Comparison of ENCODE assay signal across 8 cellular contexts in the genomic region with DNA sequence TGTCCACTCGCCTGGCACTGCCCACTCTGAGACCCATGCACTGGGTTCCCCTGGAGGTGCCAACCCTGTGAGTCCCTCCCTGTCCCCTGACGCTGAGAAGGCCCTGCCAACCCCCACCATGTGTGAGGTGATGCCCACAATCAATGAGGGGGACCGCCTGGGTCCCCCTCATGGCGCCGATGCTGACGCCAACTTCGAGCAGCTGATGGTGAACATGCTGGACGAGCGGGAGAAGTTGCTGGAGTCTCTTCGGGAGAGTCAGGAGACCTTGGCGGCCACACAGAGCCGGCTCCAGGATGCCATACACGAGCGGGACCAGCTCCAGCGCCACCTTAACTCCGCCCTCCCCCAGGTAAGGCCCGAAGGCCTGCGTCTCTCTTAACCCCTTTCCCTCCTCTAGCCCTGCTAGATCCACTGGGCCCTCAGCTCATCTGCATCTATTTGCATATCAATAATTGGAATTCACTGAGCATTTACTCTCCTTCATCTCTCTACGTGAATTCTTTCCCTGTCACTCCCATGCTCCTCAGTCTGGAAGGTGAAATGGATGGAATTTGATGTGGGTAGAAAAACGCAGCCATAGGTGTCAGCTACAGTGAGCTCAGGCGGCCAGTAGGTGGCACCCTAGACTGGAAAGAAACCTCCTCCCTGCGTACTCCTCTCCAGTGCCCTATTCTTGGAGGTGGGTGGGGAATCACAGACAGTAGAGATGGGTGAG. TPM values are rescaled to one million over a fixed set of nuclear protein-coding genes. Genes with fewer than 3 reads are reported as not detected.
DNase-seq lines count a peak whose midpoint lies in the region; ATAC-seq and TF ChIP-seq lines count a peak whose summit lies in the region.

No MANE protein-coding gene starts in this region.

- TF ChIP-seq CTCF in OCI-LY7 (conservative IDR thresholded peaks at IDR 0.05; ENCODE audit: low read length) (peak; percentile 98), fibroblast of lung (conservative IDR thresholded peaks at IDR 0.05 in 1 of 2, IDR thresholded peaks at IDR 0.05 in 1 of 2; ENCODE audit: low read depth in 1 of 2, low read length in 2 of 2) (peak; percentile 86 to 92), nephron (IDR thresholded peaks at IDR 0.05; ENCODE audit: unreplicated experiment in 3 of 3) (peak; percentile 90 to 94 (median 93))

- POLR2A ChIA-PET in OCI-LY7 (lab: Charles Lee), result no interaction called here

- H3K4me3 ChIP-seq in OCI-LY7 (ENCODE audit: low read depth, low read length, poor library complexity, severe bottlenecking) (no peak overlapping the region), fibroblast of lung (replicated peaks in 1 of 4; ENCODE audit: control extremely low read depth in 1 of 4, insufficient read depth in 1 of 4, low read depth in 3 of 4, low read length in 4 of 4) (no peak overlapping the region)

- peaks cover 5% of the 10 kb centered on the region for H3K36me3 Mint-ChIP-seq in nephron (ENCODE audit: low read depth)

- peak overlapping the region; percentile 44 to 74 (median 72) for H3K27ac Mint-ChIP-seq in nephron
- H3K27ac Mint-ChIP-seq in stimulated activated naive CD8-positive, alpha-beta T cell treated with anti-CD3 and anti-CD28 coated beads, Interleukin-15, amount 100 ng/mL, for 72 hours, result no peak overlapping the region

- peak overlapping the region in 2 of 3 experiments; percentile 13 to 37 for H3K4me3 Mint-ChIP-seq in nephron
- no peak overlapping the region for H3K4me3 Mint-ChIP-seq in stimulated activated naive CD8-positive, alpha-beta T cell treated with anti-CD3 and anti-CD28 coated beads, Interleukin-15, amount 100 ng/mL, for 72 hours

- intact Hi-C loops in OCI-LY7 (cut with micrococcal nuclease; ENCODE audit: unreplicated experiment), result loop anchor here (1.0 to 2.0 kb wide), 3 partner anchors 134 to 230 kb away; no protein-coding TSS in a partner anchor

- no peaks in the 10 kb centered on the region for H3K36me3 ChIP-seq in OCI-LY7 (ENCODE audit: insufficient read depth, low read length)
- no peaks in the 10 kb centered on the region for H3K36me3 ChIP-seq in fibroblast of lung (ENCODE audit: control insufficient read depth, insufficient read depth, low read length)

- peak; percentile 84 for ATAC-seq in stimulated activated naive CD8-positive, alpha-beta T cell treated with anti-CD3 and anti-CD28 coated beads, Interleukin-15, amount 100 ng/mL, for 72 hours
- no peak for ATAC-seq in HG03135 (IDR thresholded peaks at IDR 0.05; ENCODE audit: unreplicated experiment)

- DNase-seq in DMS79 treated with DMSO at 0.1 percent for 48 hours (lab: John Stamatoyannopoulos, UW), result peak; percentile 45
- peak in 47 of 76 experiments; percentile 9 to 68 (median 35) for DNase-seq in HUDEP-2 (lab: John Stamatoyannopoulos, UW; ENCODE audit: unreplicated experiment in 76 of 76)
- DNase-seq in OCI-LY7 (ENCODE audit: low spot score), result peak; percentile 67
- peak; percentile 45 for DNase-seq in activated T-cell treated with anti-CD3 and anti-CD28 coated beads for 48 hours (ENCODE audit: low read depth)
- DNase-seq in fibroblast of lung (ENCODE audit: low read depth in 2 of 2), result peak; percentile 48 to 67
- DNase-seq in stimulated activated naive CD8-positive, alpha-beta T cell treated with anti-CD3 and anti-CD28 coated beads, Interleukin-15, amount 100 ng/mL, for 72 hours, result peak; percentile 55 to 57

- H3K27ac ChIP-seq in OCI-LY7 (ENCODE audit: low read depth, low read length, poor library complexity, severe bottlenecking) (no peak overlapping the region), fibroblast of lung (ENCODE audit: insufficient read depth, low read length) (no peak overlapping the region)

- no TSS peak for BruUV-seq in OCI-LY7 (replicated peaks; lab: Mats Ljungman, UMichigan)

- CTCF ChIA-PET in OCI-LY7 (lab: Charles Lee; ENCODE audit: unreplicated experiment), result interaction anchor here (1.1 to 2.2 kb wide), 3 partner anchors 18 to 178 kb away, joined by 4 to 9 read pairs (median 4); no protein-coding TSS in a partner anchor

- H3K9me3 Mint-ChIP-seq in nephron, result no peaks in the 10 kb centered on the region
- H3K9me3 Mint-ChIP-seq in stimulated activated naive CD8-positive, alpha-beta T cell treated with anti-CD3 and anti-CD28 coated beads, Interleukin-15, amount 100 ng/mL, for 72 hours, result no peaks in the 10 kb centered on the region

- H2AFZ ChIP-seq in OCI-LY7 (ENCODE audit: low read length) (no peak overlapping the region), fibroblast of lung (ENCODE audit: low read length) (no peak overlapping the region)

- peaks cover 3% of the 10 kb centered on the region for H3K27me3 Mint-ChIP-seq in nephron (ENCODE audit: low read depth)
- H3K27me3 Mint-ChIP-seq in stimulated activated naive CD8-positive, alpha-beta T cell treated with anti-CD3 and anti-CD28 coated beads, Interleukin-15, amount 100 ng/mL, for 72 hours, result no peaks in the 10 kb centered on the region

- H4K20me1 ChIP-seq in OCI-LY7 (ENCODE audit: insufficient read depth, low read length), result no peaks in the 10 kb centered on the region
- H4K20me1 ChIP-seq in fibroblast of lung (ENCODE audit: control insufficient read depth, extremely low read depth, insufficient read depth, low read length), result no peaks in the 10 kb centered on the region

- H3K9me3 ChIP-seq in OCI-LY7 (ENCODE audit: low read length) (no peaks in the 10 kb centered on the region), fibroblast of lung (ENCODE audit: control insufficient read depth, insufficient read depth, low read depth, low read length) (no peaks in the 10 kb centered on the region)

- no peaks in the 10 kb centered on the region for H3K9me2 ChIP-seq in OCI-LY7 (ENCODE audit: insufficient read depth, low read length)

- peaks cover 8% of the 10 kb centered on the region for H3K4me1 ChIP-seq in OCI-LY7 (ENCODE audit: insufficient read depth, low read length, poor library complexity, severe bottlenecking)
- peaks cover 19% of the 10 kb centered on the region for H3K4me1 ChIP-seq in fibroblast of lung (ENCODE audit: control insufficient read depth, extremely low read depth, insufficient read depth, low read length)

- H3K27me3 ChIP-seq in fibroblast of lung (ENCODE audit: control insufficient read depth, insufficient read depth, low read length), result no peaks in the 10 kb centered on the region

- H3K4me1 Mint-ChIP-seq in nephron, result peaks cover 81% of the 10 kb centered on the region
- peaks cover 7% of the 10 kb centered on the region for H3K4me1 Mint-ChIP-seq in stimulated activated naive CD8-positive, alpha-beta T cell treated with anti-CD3 and anti-CD28 coated beads, Interleukin-15, amount 100 ng/mL, for 72 hours

- H3K9ac ChIP-seq in fibroblast of lung (ENCODE audit: insufficient read depth, low read length), result no peak overlapping the region

- no peak overlapping the region for H3K4me2 ChIP-seq in OCI-LY7 (ENCODE audit: low read length)
- no peak overlapping the region for H3K4me2 ChIP-seq in fibroblast of lung (ENCODE audit: extremely low read depth, insufficient read depth, low read length)

- H3K79me2 ChIP-seq in OCI-LY7 (ENCODE audit: insufficient read depth, low read depth, low read length) (no peaks in the 10 kb centered on the region), fibroblast of lung (ENCODE audit: control insufficient read depth, insufficient read depth, low read length) (no peaks in the 10 kb centered on the region)

RNA-seq across cellular contexts. Expression of gene PPFIA4, which starts 12.8 kb away (rescaled TPM):
- total RNA-seq in OCI-LY7 (2014; rRNA removed; shearing (Covaris generic)), result 0.03 and 0.93 TPM in 2 replicates
- 0.55 and 2.7 TPM in 2 replicates for total RNA-seq in OCI-LY7 (2022)
- total RNA-seq in fibroblast of lung, result 4.3 and 4.6 TPM in 2 replicates
- polyA plus RNA-seq in fibroblast of lung, result 0.36 and 3.2 TPM in 2 replicates
- polyA plus RNA-seq in fibroblast of lung (2012), result 0.20 and 3.0 TPM in 2 replicates
- polyA minus RNA-seq in fibroblast of lung (ENCODE audit: low replicate concordance), result 0.19 and 14.0 TPM in 2 replicates

RNA-seq across cellular contexts. Expression of gene TMEM183A, which starts 31.9 kb away (rescaled TPM):
- 92.4 and 99.3 TPM in 2 replicates for total RNA-seq in OCI-LY7 (2014; rRNA removed; shearing (Covaris generic))
- total RNA-seq in OCI-LY7 (2022), result 75.5 and 83.9 TPM in 2 replicates
- 74.5 and 83.7 TPM in 2 replicates for total RNA-seq in fibroblast of lung
- 74.2 and 75.3 TPM in 2 replicates for polyA plus RNA-seq in fibroblast of lung
- 41.9 and 43.0 TPM in 2 replicates for polyA plus RNA-seq in fibroblast of lung (2012)
- 126 and 154 TPM in 2 replicates for polyA minus RNA-seq in fibroblast of lung (ENCODE audit: low replicate concordance)

RNA-seq across cellular contexts. Expression of gene MYOG, which starts 46.8 kb away (rescaled TPM):
- not detected in 2 replicates for total RNA-seq in OCI-LY7 (2014; rRNA removed; shearing (Covaris generic))
- total RNA-seq in OCI-LY7 (2022) (not detected in 2 replicates), fibroblast of lung (not detected in 2 replicates)
- polyA plus RNA-seq in fibroblast of lung, result 0.03 TPM in 1 of 2 replicates, not detected in the other
- polyA plus RNA-seq in fibroblast of lung (2012), result not detected in 2 replicates
- polyA minus RNA-seq in fibroblast of lung (ENCODE audit: low replicate concordance), result not detected in 2 replicates

Comparison
In these comparisons a context has a peak if more than half of its experiments do, and no peak if none do; other contexts are left out.
1. H3K27ac Mint-ChIP-seq: peak in nephron (3 of 3); none in stimulated activated naive CD8-positive, alpha-beta T cell treated with anti-CD3 and anti-CD28 coated beads, Interleukin-15, amount 100 ng/mL, for 72 hours (0 of 2).
2. H3K4me3 Mint-ChIP-seq: peak in nephron (2 of 3); none in stimulated activated naive CD8-positive, alpha-beta T cell treated with anti-CD3 and anti-CD28 coated beads, Interleukin-15, amount 100 ng/mL, for 72 hours (0 of 2).
3. Peak in every context shown above with its lines, with median percentiles within 50 percentile points of each other: DNase-seq and CTCF ChIP-seq.